ENCODE assay signal across 8 cellular contexts in genomic region chr6:30955367-30956042, GRCh38. TPM values are rescaled to one million over a fixed set of nuclear protein-coding genes. Genes with fewer than 3 reads are reported as not detected.
DNase-seq lines count a peak whose midpoint lies in the region; ATAC-seq, FAIRE-seq and TF ChIP-seq lines count a peak whose summit lies in the region.

No MANE protein-coding gene starts in this region.

- peaks cover 33% of the 10 kb centered on the region for H3K27me3 Mint-ChIP-seq in activated CD8-positive, alpha-beta T cell treated with anti-CD3 and anti-CD28 coated beads for 36 hours

- H3K4me1 ChIP-seq in ACC112 (ENCODE audit: control insufficient read depth, insufficient read depth, low read length, unreplicated experiment) (peaks cover 6% of the 10 kb centered on the region), H1 (replicated peaks in 1 of 4; ENCODE audit: control insufficient read depth in 3 of 4, insufficient read depth in 4 of 4, low read length in 3 of 4) (peaks cover 3 to 4% (median 4%) of the 10 kb centered on the region in 4 experiments; a peak in 4 of 7 replicates), mononuclear cell (ENCODE audit: insufficient read depth, low read length) (peaks cover 15% of the 10 kb centered on the region)

- no peaks in the 10 kb centered on the region for H3K36me3 Mint-ChIP-seq in activated CD8-positive, alpha-beta T cell treated with anti-CD3 and anti-CD28 coated beads for 36 hours (ENCODE audit: low read depth)

- H2AK5ac ChIP-seq in H1 (ENCODE audit: low read depth, low read length) = no peak overlapping the region

- H3K4me3 ChIP-seq in ACC112 (ENCODE audit: low read depth, low read length) (peak overlapping the region; percentile 69), H1 (ENCODE audit: extremely low read depth in 1 of 4, insufficient read depth in 2 of 4, low read depth in 3 of 4, low read length in 4 of 4) (peak overlapping the region; percentile 47 to 64 (median 54)), mononuclear cell (ENCODE audit: low read length) (peak overlapping the region; percentile 28)

- H2BK120ac ChIP-seq in H1 (replicated peaks; ENCODE audit: low read depth, low read length) = peak overlapping the region; percentile 66

- H3K4me3 Mint-ChIP-seq in activated CD8-positive, alpha-beta T cell treated with anti-CD3 and anti-CD28 coated beads for 36 hours = peak overlapping the region; percentile 76

- peak overlapping the region in 1 of 4 experiments; percentile 8; a peak in 1 of 7 replicates for H3K9ac ChIP-seq in H1 (replicated peaks in 1 of 4; ENCODE audit: extremely low read depth in 1 of 4, low read depth in 3 of 4, low read length in 3 of 4)

- CTCF ChIA-PET in activated CD8-positive, alpha-beta T cell treated with anti-CD3 and anti-CD28 coated beads for 36 hours (lab: Charles Lee) = interaction anchor here (0.7 to 2.1 kb wide), 9 partner anchors 24 to 132 kb away, joined by 3 to 14 read pairs (median 3); partner anchors contain the start of gene VARS2
- CTCF ChIA-PET in H1 (lab: Charles Lee; ENCODE audit: partially characterized antibody) = interaction anchor here (0.8 to 2.6 kb wide), 13 partner anchors 11 to 133 kb away, joined by 3 to 9 read pairs (median 3); partner anchors contain the start of genes MUC21 and VARS2

- H3K9me3 Mint-ChIP-seq in activated CD8-positive, alpha-beta T cell treated with anti-CD3 and anti-CD28 coated beads for 36 hours = no peaks in the 10 kb centered on the region

- no peak for TF ChIP-seq CTCF in activated CD8-positive, alpha-beta T cell treated with anti-CD3 and anti-CD28 coated beads for 36 hours (IDR thresholded peaks at IDR 0.05)
- no peak for TF ChIP-seq CTCF in H1 (IDR thresholded peaks at IDR 0.05; ENCODE audit: control extremely low read depth in 1 of 3, insufficient read depth in 1 of 3, low read depth in 1 of 3, low read length in 3 of 3)

- H3K9me3 ChIP-seq in H1 (ENCODE audit: insufficient read depth in 2 of 2, low read depth in 1 of 2, low read length in 1 of 2) (no peaks in the 10 kb centered on the region), mononuclear cell (ENCODE audit: low read depth, low read length) (no peaks in the 10 kb centered on the region)

- peak overlapping the region; percentile 86; the same call in 1 of the 2 replicates for H4K8ac ChIP-seq in H1 (ENCODE audit: extremely low read depth, insufficient read depth, low read length)

- H2BK20ac ChIP-seq in H1 (ENCODE audit: low read length) = no peak overlapping the region

- H3K23me2 ChIP-seq in H1 (ENCODE audit: low read depth, low read length) = peaks cover 6% of the 10 kb centered on the region; the same call in 1 of the 2 replicates

- H2BK15ac ChIP-seq in H1 (ENCODE audit: low read length) = peak overlapping the region; percentile 97; the same call in 1 of the 2 replicates

- H3K27ac ChIP-seq in ACC112 (ENCODE audit: low read depth, low read length) (no peak overlapping the region), H1 (ENCODE audit: low read depth, low read length) (no peak overlapping the region)

- H2BK12ac ChIP-seq in H1 (ENCODE audit: low read depth, low read length) = no peak overlapping the region

- H4K20me1 ChIP-seq in H1 (replicated peaks in 1 of 2; ENCODE audit: control insufficient read depth in 1 of 2, insufficient read depth in 2 of 2, low read length in 2 of 2) = no peaks in the 10 kb centered on the region

- peak overlapping the region; percentile 6 for H3K56ac ChIP-seq in H1 (replicated peaks; ENCODE audit: insufficient read length, low read depth, low read length)

- peak overlapping the region; percentile 58 for H3K27ac Mint-ChIP-seq in activated CD8-positive, alpha-beta T cell treated with anti-CD3 and anti-CD28 coated beads for 36 hours

- H3K18ac ChIP-seq in H1 (ENCODE audit: extremely low read depth, low read length) = peak overlapping the region; percentile 71; the same call in 1 of the 2 replicates

- H3K14ac ChIP-seq in H1 (ENCODE audit: insufficient read length) = no peak overlapping the region

- peak; percentile 61 for ATAC-seq in GM19372 (IDR thresholded peaks at IDR 0.05; ENCODE audit: low read depth, unreplicated experiment)
- peak; percentile 90 for ATAC-seq in activated CD8-positive, alpha-beta T cell treated with anti-CD3 and anti-CD28 coated beads for 36 hours

- peak in 1 of 2 experiments; percentile 43; a peak in 1 of 3 replicates for TF ChIP-seq POLR2A in H1 (IDR thresholded peaks at IDR 0.05; ENCODE audit: control extremely low read depth in 1 of 2, low read depth in 2 of 2, low read length in 2 of 2)

- FAIRE-seq in H1 (lab: Jason Lieb, UNC) = no peak

- POLR2A ChIA-PET in activated CD8-positive, alpha-beta T cell treated with anti-CD3 and anti-CD28 coated beads for 36 hours (lab: Charles Lee) = interaction anchor here (0.5 to 1.9 kb wide), 13 partner anchors 10 to 1912 kb away, joined by 3 to 14 read pairs (median 4); partner anchors contain the start of genes GTF2H4 and VARS2
- POLR2A ChIA-PET in H1 (lab: Charles Lee; ENCODE audit: partially characterized antibody) = interaction anchor here (0.6 to 1.7 kb wide), 8 partner anchors 10 to 230 kb away, joined by 3 to 5 read pairs (median 4); partner anchors contain the start of genes GTF2H4 and MUCL3

- peak overlapping the region; percentile 66 to 81 for H3K4me2 ChIP-seq in H1 (ENCODE audit: insufficient read depth in 1 of 2, low read depth in 2 of 2, low read length in 2 of 2)

- TF ChIP-seq RAD21 in H1 (IDR thresholded peaks at IDR 0.05 in 1 of 2, conservative IDR thresholded peaks at IDR 0.05 in 1 of 2; ENCODE audit: low read depth in 2 of 2, low read length in 2 of 2) = no peak; a peak in 1 of 4 replicates

- H3K4me1 Mint-ChIP-seq in activated CD8-positive, alpha-beta T cell treated with anti-CD3 and anti-CD28 coated beads for 36 hours (ENCODE audit: low read depth) = peaks cover 22% of the 10 kb centered on the region

- H3K27me3 ChIP-seq in ACC112 (ENCODE audit: insufficient read depth, low read length) (peaks cover 56% of the 10 kb centered on the region), H1 (replicated peaks in 1 of 4; ENCODE audit: control insufficient read depth in 3 of 4, extremely low read depth in 1 of 4, insufficient read depth in 3 of 4, low read length in 3 of 4) (peaks cover 0 to 13% (median 10%) of the 10 kb centered on the region in 4 experiments; a peak in 5 of 7 replicates), mononuclear cell (ENCODE audit: insufficient read depth, low read length) (peaks cover 55% of the 10 kb centered on the region)

- H3K23ac ChIP-seq in H1 (ENCODE audit: insufficient read length) = no peak overlapping the region

- 8% methylated on average over 45 of the region's 46 CpGs; no CpG with 5 or more reads in 1 of the 2 experiments for WGBS in H1 (ENCODE audit: extremely low coverage in 1 of 2, insufficient coverage in 1 of 2, insufficient read length in 1 of 2, insufficient replicate concordance in 2 of 2, low coverage in 1 of 2, low lambda C conversion rate in 2 of 2, missing lambda C conversion rate in 1 of 2), 2 experiments

- no peak overlapping the region for H4K5ac ChIP-seq in H1 (ENCODE audit: insufficient read length, low read depth, low read length)

- no peaks in the 10 kb centered on the region for H3K79me2 ChIP-seq in ACC112 (ENCODE audit: control insufficient read depth, insufficient read depth, low read length, unreplicated experiment)
- no peaks in the 10 kb centered on the region for H3K79me2 ChIP-seq in H1 (ENCODE audit: control insufficient read depth in 1 of 2, insufficient read depth in 2 of 2, low read length in 2 of 2)

- H2AFZ ChIP-seq in ACC112 (ENCODE audit: low read length, unreplicated experiment) (peak overlapping the region; percentile 89), H1 (ENCODE audit: low read length) (peak overlapping the region; percentile 71; the same call in 1 of the 2 replicates)

- peak overlapping the region; percentile 70 for H4K91ac ChIP-seq in H1 (replicated peaks; ENCODE audit: insufficient read length, low read length)

- TF ChIP-seq EP300 in H1 (IDR thresholded peaks at IDR 0.05; ENCODE audit: borderline replicate concordance in 1 of 2, low read depth in 2 of 2, low read length in 2 of 2) = no peak

- no peak overlapping the region for H3K4ac ChIP-seq in H1 (replicated peaks; ENCODE audit: insufficient read length, low read depth, low read length)

- H2BK5ac ChIP-seq in H1 (ENCODE audit: low read depth, low read length) = no peak overlapping the region; the same call in 1 of the 2 replicates

- intact Hi-C loops in activated CD8-positive, alpha-beta T cell treated with anti-CD3 and anti-CD28 coated beads for 36 hours (cut with micrococcal nuclease) = no loop called here

- DNase-seq in NCI-H1105 (lab: John Stamatoyannopoulos, UW) (peak; percentile 52), H1 (ENCODE audit: low read depth in 1 of 2, low spot score in 2 of 2) (peak; percentile 31 to 84), NCI-H510A treated with DMSO at 0.1 percent for 48 hours (lab: John Stamatoyannopoulos, UW) (no peak)
- peak; percentile 88 for DNase-seq in activated CD8-positive, alpha-beta T cell treated with anti-CD3 and anti-CD28 coated beads for 36 hours
- peak; percentile 64 to 75 for DNase-seq in stimulated activated CD8-positive, alpha-beta memory T cell treated with anti-CD3 and anti-CD28 coated beads, Interleukin-2, amount 100 ng/mL, for 48 hours (ENCODE audit: low read depth in 2 of 2)

- H3K79me1 ChIP-seq in H1 (ENCODE audit: low read depth, low read length) = no peaks in the 10 kb centered on the region

- H3K36me3 ChIP-seq in ACC112 (ENCODE audit: insufficient read depth, low read length) (no peaks in the 10 kb centered on the region), H1 (ENCODE audit: control insufficient read depth in 2 of 4, insufficient read depth in 4 of 4, low read length in 3 of 4) (no peaks in the 10 kb centered on the region)

RNA-seq across cellular contexts. Expression of gene MUCL3, which starts 14.7 kb away (rescaled TPM):
- total RNA-seq in activated CD8-positive, alpha-beta T cell treated with anti-CD3 and anti-CD28 coated beads for 36 hours = not detected
- total RNA-seq in H1 (2021; fragmentation: NEBNext Ultra II Directional; extraction: Animal tissue kit (Norgen Biotek cat#: 25700)) = 0.08 and 0.37 TPM in 2 replicates
- 0.15 and 0.22 TPM in 2 replicates for polyA plus RNA-seq in H1 (2011; rRNA removed)
- polyA plus RNA-seq in H1 (2011; cell fraction: cytosol; rRNA removed) = 0.18 TPM
- polyA plus RNA-seq in H1 (2011; cell fraction: nucleus; rRNA removed) = 0.41 TPM
- 0.19 to 0.34 TPM (median 0.26 TPM) in 4 replicates for polyA plus RNA-seq in H1 (2012, experiment 1 of 2)
- polyA plus RNA-seq in H1 (2012, experiment 2 of 2) = not detected
- polyA plus RNA-seq in H1 (2013, experiment 1 of 2) = 0.59 TPM
- 0.50 TPM for polyA plus RNA-seq in H1 (2013, experiment 2 of 2)
- 0.10 and 0.13 TPM in 2 replicates for polyA minus RNA-seq in H1 (2011; rRNA and poly(A)+ RNA removed)
- polyA minus RNA-seq in H1 (2011; cell fraction: cytosol; rRNA and poly(A)+ RNA removed) = not detected
- not detected for polyA minus RNA-seq in H1 (2011; cell fraction: nucleus; rRNA and poly(A)+ RNA removed)
- not detected for total RNA-seq in mononuclear cell

RNA-seq across cellular contexts. Expression of gene SFTA2, which starts 23.5 kb away (rescaled TPM):
- not detected for total RNA-seq in activated CD8-positive, alpha-beta T cell treated with anti-CD3 and anti-CD28 coated beads for 36 hours
- not detected in 2 replicates for total RNA-seq in H1 (2021; fragmentation: NEBNext Ultra II Directional; extraction: Animal tissue kit (Norgen Biotek cat#: 25700))
- not detected in 2 replicates for polyA plus RNA-seq in H1 (2011; rRNA removed)
- not detected for polyA plus RNA-seq in H1 (2011; cell fraction: cytosol; rRNA removed)
- not detected for polyA plus RNA-seq in H1 (2011; cell fraction: nucleus; rRNA removed)
- not detected in 4 replicates for polyA plus RNA-seq in H1 (2012, experiment 1 of 2)
- not detected for polyA plus RNA-seq in H1 (2012, experiment 2 of 2)
- not detected for polyA plus RNA-seq in H1 (2013, experiment 1 of 2)
- polyA plus RNA-seq in H1 (2013, experiment 2 of 2) = not detected
- not detected in 2 replicates for polyA minus RNA-seq in H1 (2011; rRNA and poly(A)+ RNA removed)
- not detected for polyA minus RNA-seq in H1 (2011; cell fraction: cytosol; rRNA and poly(A)+ RNA removed)
- polyA minus RNA-seq in H1 (2011; cell fraction: nucleus; rRNA and poly(A)+ RNA removed) = not detected
- total RNA-seq in mononuclear cell = not detected

RNA-seq across cellular contexts. Expression of gene MUC21, which starts 28.0 kb away (rescaled TPM):
- not detected for total RNA-seq in activated CD8-positive, alpha-beta T cell treated with anti-CD3 and anti-CD28 coated beads for 36 hours
- total RNA-seq in H1 (2021; fragmentation: NEBNext Ultra II Directional; extraction: Animal tissue kit (Norgen Biotek cat#: 25700)) = not detected in 2 replicates
- polyA plus RNA-seq in H1 (2011; rRNA removed) = not detected in 2 replicates
- 0.04 TPM for polyA plus RNA-seq in H1 (2011; cell fraction: cytosol; rRNA removed)
- 0.06 TPM for polyA plus RNA-seq in H1 (2011; cell fraction: nucleus; rRNA removed)
- not detected in 4 replicates for polyA plus RNA-seq in H1 (2012, experiment 1 of 2)
- polyA plus RNA-seq in H1 (2012, experiment 2 of 2) = not detected
- polyA plus RNA-seq in H1 (2013, experiment 1 of 2) = not detected
- not detected for polyA plus RNA-seq in H1 (2013, experiment 2 of 2)
- not detected in 2 replicates for polyA minus RNA-seq in H1 (2011; rRNA and poly(A)+ RNA removed)
- polyA minus RNA-seq in H1 (2011; cell fraction: cytosol; rRNA and poly(A)+ RNA removed) = not detected
- not detected for polyA minus RNA-seq in H1 (2011; cell fraction: nucleus; rRNA and poly(A)+ RNA removed)
- not detected for total RNA-seq in mononuclear cell

RNA-seq across cellular contexts. Expression of gene VARS2, which starts 41.5 kb away (rescaled TPM):
- 10 to 100 TPM; 83.0 to 84.0 TPM for total RNA-seq in activated CD8-positive, alpha-beta T cell treated with anti-CD3 and anti-CD28 coated beads for 36 hours
- 41.2 and 47.7 TPM in 2 replicates for total RNA-seq in H1 (2021; fragmentation: NEBNext Ultra II Directional; extraction: Animal tissue kit (Norgen Biotek cat#: 25700))
- polyA plus RNA-seq in H1 (2011; rRNA removed) = 26.8 and 34.8 TPM in 2 replicates
- 36.0 TPM for polyA plus RNA-seq in H1 (2011; cell fraction: cytosol; rRNA removed)
- 180 TPM for polyA plus RNA-seq in H1 (2011; cell fraction: nucleus; rRNA removed)
- polyA plus RNA-seq in H1 (2012, experiment 1 of 2) = 20.8 to 48.2 TPM (median 43.6 TPM) in 4 replicates
- polyA plus RNA-seq in H1 (2012, experiment 2 of 2) = 31.4 TPM
- 25.2 TPM for polyA plus RNA-seq in H1 (2013, experiment 1 of 2)
- 23.4 TPM for polyA plus RNA-seq in H1 (2013, experiment 2 of 2)
- 34.0 and 41.2 TPM in 2 replicates for polyA minus RNA-seq in H1 (2011; rRNA and poly(A)+ RNA removed)
- 25.2 TPM for polyA minus RNA-seq in H1 (2011; cell fraction: cytosol; rRNA and poly(A)+ RNA removed)
- polyA minus RNA-seq in H1 (2011; cell fraction: nucleus; rRNA and poly(A)+ RNA removed) = 32.4 TPM
- total RNA-seq in mononuclear cell = 10.0 TPM

RNA-seq across cellular contexts. Expression of gene GTF2H4, which starts 47.5 kb away (rescaled TPM):
- total RNA-seq in activated CD8-positive, alpha-beta T cell treated with anti-CD3 and anti-CD28 coated beads for 36 hours = 10 to 100 TPM; 37.1 to 41.9 TPM
- total RNA-seq in H1 (2021; fragmentation: NEBNext Ultra II Directional; extraction: Animal tissue kit (Norgen Biotek cat#: 25700)) = 49.5 and 53.4 TPM in 2 replicates
- polyA plus RNA-seq in H1 (2011; rRNA removed) = 42.3 and 46.2 TPM in 2 replicates
- polyA plus RNA-seq in H1 (2011; cell fraction: cytosol; rRNA removed) = 42.7 TPM
- 147 TPM for polyA plus RNA-seq in H1 (2011; cell fraction: nucleus; rRNA removed)
- 36.6 to 48.0 TPM (median 43.7 TPM) in 4 replicates for polyA plus RNA-seq in H1 (2012, experiment 1 of 2)
- polyA plus RNA-seq in H1 (2012, experiment 2 of 2) = 81.6 TPM
- polyA plus RNA-seq in H1 (2013, experiment 1 of 2) = 42.6 TPM
- 40.8 TPM for polyA plus RNA-seq in H1 (2013, experiment 2 of 2)
- 27.0 and 29.0 TPM in 2 replicates for polyA minus RNA-seq in H1 (2011; rRNA and poly(A)+ RNA removed)
- 13.8 TPM for polyA minus RNA-seq in H1 (2011; cell fraction: cytosol; rRNA and poly(A)+ RNA removed)
- polyA minus RNA-seq in H1 (2011; cell fraction: nucleus; rRNA and poly(A)+ RNA removed) = 39.6 TPM
- total RNA-seq in mononuclear cell = 2.8 TPM
